ENCODE assay signal across 10 cellular contexts in genomic region chr19:10662384-10663251, GRCh38. TPM values are rescaled to one million over a fixed set of nuclear protein-coding genes. Genes with fewer than 3 reads are reported as not detected.
DNase-seq lines count a peak whose midpoint lies in the region; ATAC-seq and TF ChIP-seq lines count a peak whose summit lies in the region.
"Had no signal": no experiment of that assay in that cellular context is flagged by ENCODE, and none has a peak within 500 bp of the region (broad histone marks: within the 10 kb centered on the region; RNA-seq: fewer than 3 reads in every experiment).

No MANE protein-coding gene starts in this region.

- H4K5ac ChIP-seq in IMR-90 (ENCODE audit: low read depth, low read length), result no peak overlapping the region

- H2BK5ac ChIP-seq in IMR-90 (ENCODE audit: low read depth, low read length, poor library complexity, severe bottlenecking), result no peak overlapping the region

- no peak overlapping the region for H2BK20ac ChIP-seq in IMR-90 (ENCODE audit: low read depth, low read length)

- no peak for DNase-seq in CD14-positive monocyte (ENCODE audit: low spot score)
- peak; percentile 37 for DNase-seq in IMR-90
- DNase-seq in amniotic epithelial cell (ENCODE audit: low read depth), result peak; percentile 45
- DNase-seq in natural killer cell, result no peak
- no peak for DNase-seq in HUDEP-2 (lab: John Stamatoyannopoulos, UW; ENCODE audit: unreplicated experiment in 76 of 76)
- no peak for DNase-seq in ACHN
- no peak for DNase-seq in colonic mucosa
- DNase-seq: NCI-H1930 had no signal

- H3K4me1 ChIP-seq in IMR-90 (ENCODE audit: control insufficient read depth, insufficient read depth, low read length) (peaks cover 8% of the 10 kb centered on the region), colonic mucosa (no peaks in the 10 kb centered on the region)

- POLR2A ChIA-PET in IMR-90 (lab: Charles Lee; ENCODE audit: unreplicated experiment), result no interaction called here

- H2BK15ac ChIP-seq in IMR-90 (ENCODE audit: low read depth, low read length), result no peak overlapping the region

- no peak overlapping the region for H3K27ac ChIP-seq in IMR-90 (ENCODE audit: insufficient read depth, low read length)
- H3K27ac ChIP-seq in colonic mucosa, result no peak overlapping the region

- H3K9me3 Mint-ChIP-seq in CD14-positive monocyte (no peaks in the 10 kb centered on the region), natural killer cell (no peaks in the 10 kb centered on the region)
- H3K9me3 Mint-ChIP-seq: T-helper 1 cell treated with Interleukin-12 subunit alpha and Interleukin-12 subunit beta and Interleukin-4 antibody, amounts not matched to agents 30 μg/mL and 1 μg/mL, for 36 hours had no signal

- H3K9ac ChIP-seq in IMR-90 (ENCODE audit: low read depth, low read length) (no peak overlapping the region), colonic mucosa (ENCODE audit: low read depth in 2 of 2, low read length in 2 of 2) (no peak overlapping the region)

- H2AFZ ChIP-seq in IMR-90 (replicated peaks; ENCODE audit: low read length, poor library complexity), result no peak overlapping the region

- H3K79me1 ChIP-seq in IMR-90 (ENCODE audit: low read depth in 1 of 2, low read length in 2 of 2), result peaks cover 0 to 28% of the 10 kb centered on the region in 2 experiments; a peak in 2 of 4 replicates

- H3K27me3 Mint-ChIP-seq in CD14-positive monocyte (ENCODE audit: low read depth in 3 of 3) (no peaks in the 10 kb centered on the region), natural killer cell (ENCODE audit: low read depth in 2 of 2) (no peaks in the 10 kb centered on the region)

- H3K4me3 ChIP-seq in IMR-90 (ENCODE audit: insufficient read depth, low read depth, low read length), result no peak overlapping the region
- no peak overlapping the region for H3K4me3 ChIP-seq in colonic mucosa

- no peak for TF ChIP-seq POLR2A in IMR-90 (IDR thresholded peaks at IDR 0.05; ENCODE audit: low read depth, low read length)

- TF ChIP-seq CTCF in CD14-positive monocyte (IDR thresholded peaks at IDR 0.05) (no peak), IMR-90 (conservative IDR thresholded peaks at IDR 0.05; ENCODE audit: low read depth, low read length) (no peak), natural killer cell (IDR thresholded peaks at IDR 0.05) (no peak), colonic mucosa (IDR thresholded peaks at IDR 0.05) (no peak)

- H3K4me1 Mint-ChIP-seq in CD14-positive monocyte (peaks cover 18% of the 10 kb centered on the region), natural killer cell (peaks cover 23 to 31% of the 10 kb centered on the region in 2 donors)

- no peaks in the 10 kb centered on the region for H3K27me3 ChIP-seq in IMR-90 (ENCODE audit: control insufficient read depth, insufficient read depth, low read length)
- H3K27me3 ChIP-seq in colonic mucosa, result no peaks in the 10 kb centered on the region

- H3K9me3 ChIP-seq in IMR-90 (ENCODE audit: control insufficient read depth, insufficient read depth, low read length) (no peaks in the 10 kb centered on the region), colonic mucosa (no peaks in the 10 kb centered on the region)

- no peak overlapping the region for H2AK9ac ChIP-seq in IMR-90 (replicated peaks; ENCODE audit: low read depth, low read length, poor library complexity)

- H4K20me1 ChIP-seq in IMR-90 (ENCODE audit: insufficient read depth, low read length), result peaks cover 99% of the 10 kb centered on the region

- H3K56ac ChIP-seq in IMR-90 (ENCODE audit: extremely low read depth, insufficient read depth, low read length), result no peak overlapping the region

- TF ChIP-seq RAD21 in IMR-90 (IDR thresholded peaks at IDR 0.05; ENCODE audit: low read length), result no peak

- dilution Hi-C loops in IMR-90 (cut with HindIII; ENCODE audit: low sequenced_read_pairs, unreplicated experiment), result no loop called here

- no peak overlapping the region for H4K91ac ChIP-seq in IMR-90 (ENCODE audit: insufficient read depth, low read depth, low read length)

- no peak overlapping the region for H3K4ac ChIP-seq in IMR-90 (ENCODE audit: low read depth, low read length)

- peaks cover 8% of the 10 kb centered on the region for H3K9me1 ChIP-seq in IMR-90 (ENCODE audit: insufficient read depth, low read length)

- H3K36me3 ChIP-seq in IMR-90 (ENCODE audit: control insufficient read depth, insufficient read depth, low read length) (peaks cover 11% of the 10 kb centered on the region), colonic mucosa (no peaks in the 10 kb centered on the region)

- no peak overlapping the region for H3K4me2 ChIP-seq in IMR-90 (ENCODE audit: low read depth, low read length)

- H2AK5ac ChIP-seq in IMR-90 (ENCODE audit: low read depth, low read length), result no peak overlapping the region

- H4K8ac ChIP-seq in IMR-90 (ENCODE audit: low read depth in 2 of 2, low read length in 2 of 2), result no peak overlapping the region

- 37% methylated on average over 2 of the region's 14 CpGs; no CpG with 5 or more reads in 1 of the 2 experiments for WGBS in IMR-90 (ENCODE audit: extremely low coverage in 2 of 2, insufficient read length in 1 of 2), 2 experiments

- H3K18ac ChIP-seq in IMR-90 (ENCODE audit: low read depth, low read length), result no peak overlapping the region

- CTCF ChIA-PET in IMR-90 (lab: Yijun Ruan, JAX), result interaction anchor here (1.4 kb wide), 1 partner anchor 81 kb away, joined by 3 read pairs; no protein-coding TSS in a partner anchor

- H3K14ac ChIP-seq in IMR-90 (replicated peaks; ENCODE audit: low read depth, low read length), result no peak overlapping the region

- no peak for ATAC-seq in IMR-90 (ENCODE audit: low read depth)
- ATAC-seq in natural killer cell, result no peak
- no peak for ATAC-seq in GM19324 (IDR thresholded peaks at IDR 0.05; ENCODE audit: low FRiP score, unreplicated experiment)

- no peak overlapping the region for H2BK120ac ChIP-seq in IMR-90 (ENCODE audit: low read depth, low read length)

- no TSS peak for BruUV-seq in IMR-90 (replicated peaks; lab: Mats Ljungman, UMichigan)

- intact Hi-C loops in CD14-positive monocyte (cut with micrococcal nuclease) (loop anchor here in 1 of 2 donors (5.0 kb wide), 1 partner anchor 35 kb away; no protein-coding TSS in a partner anchor), IMR-90 (cut with micrococcal nuclease) (no loop called here), natural killer cell (cut with micrococcal nuclease) (no loop called here), colonic mucosa (cut with DNase I) (no loop called here)

- H3K36me3 Mint-ChIP-seq in CD14-positive monocyte (peaks cover 14 to 52% of the 10 kb centered on the region in 2 donors), natural killer cell (no peaks in the 10 kb centered on the region)

- H3K4me3 Mint-ChIP-seq in CD14-positive monocyte, result no peak overlapping the region
- H3K4me3 Mint-ChIP-seq in natural killer cell, result no peak overlapping the region
- H3K4me3 Mint-ChIP-seq: T-helper 1 cell treated with Interleukin-12 subunit alpha and Interleukin-12 subunit beta and Interleukin-4 antibody, amounts not matched to agents 30 μg/mL and 1 μg/mL, for 36 hours had no signal

- in situ Hi-C loops in IMR-90 (cut with MboI; ENCODE audit: low sequenced_read_pairs), result no loop called here
- in situ Hi-C loops in ACHN (cut with HindIII; ENCODE audit: low pct_ligation_motif_present, low pct_unique_long_range_greater_than_20kb, low sequenced_read_pairs), result no loop called here

- no peak overlapping the region for H3K23ac ChIP-seq in IMR-90 (ENCODE audit: low read depth, low read length)

- peak overlapping the region in 4 of 7 donors; percentile 17 to 45 (median 30) for H3K27ac Mint-ChIP-seq in CD14-positive monocyte
- peak overlapping the region; percentile 67 to 72 for H3K27ac Mint-ChIP-seq in natural killer cell
- H3K27ac Mint-ChIP-seq: T-helper 1 cell treated with Interleukin-12 subunit alpha and Interleukin-12 subunit beta and Interleukin-4 antibody, amounts not matched to agents 30 μg/mL and 1 μg/mL, for 36 hours had no signal

TF ChIP-seq in IMR-90, 13 proteins besides CTCF, POLR2A, EP300 and RAD21 (continues in another document):
- TF ChIP-seq USF2 (IDR thresholded peaks at IDR 0.05; ENCODE audit: low read depth, low read length) (no peak), SMC3 (IDR thresholded peaks at IDR 0.05; ENCODE audit: low read depth, low read length) (no peak), MAFK (IDR thresholded peaks at IDR 0.05; ENCODE audit: low read depth, low read length) (no peak)

RNA-seq across cellular contexts. Expression of gene ILF3, which starts 8.5 kb away (rescaled TPM):
- polyA plus RNA-seq in CD14-positive monocyte (10 to 100 TPM; 34.4 to 48.1 TPM), IMR-90 (2012; rRNA removed) (155 and 166 TPM in 2 replicates)
- total RNA-seq in IMR-90 (2012; rRNA removed) (95.3 and 120 TPM in 2 replicates), natural killer cell (100 to 1,000 TPM; 329 to 365 (median 332) TPM), colonic mucosa (100 to 1,000 TPM; 143 to 271 TPM)
- 86.0 and 97.7 TPM in 2 replicates for polyA plus RNA-seq in IMR-90 (2012; cell fraction: cytosol; rRNA removed)
- polyA plus RNA-seq in IMR-90 (2012; cell fraction: nucleus; rRNA removed; ENCODE audit: low replicate concordance), result 521 and 599 TPM in 2 replicates

RNA-seq across cellular contexts. Expression of gene SLC44A2, which starts 37.3 kb away (rescaled TPM):
- polyA plus RNA-seq in CD14-positive monocyte, result 10 to 100 TPM; 43.5 to 95.9 TPM
- 25.8 and 28.5 TPM in 2 replicates for total RNA-seq in IMR-90 (2012; rRNA removed)
- polyA plus RNA-seq in IMR-90 (2012; rRNA removed), result 62.1 and 62.9 TPM in 2 replicates
- 44.2 and 47.4 TPM in 2 replicates for polyA plus RNA-seq in IMR-90 (2012; cell fraction: cytosol; rRNA removed)
- polyA plus RNA-seq in IMR-90 (2012; cell fraction: nucleus; rRNA removed; ENCODE audit: low replicate concordance), result 90.2 and 94.3 TPM in 2 replicates
- 100 to 1,000 TPM; 231 to 306 (median 279) TPM for total RNA-seq in natural killer cell
- total RNA-seq in colonic mucosa, result 100 to 1,000 TPM in 1 of 2 donors, 10 to 100 TPM in 1; 87.1 to 137 TPM

RNA-seq across cellular contexts. Expression of gene QTRT1, which starts 38.6 kb away (rescaled TPM):
- 10 to 100 TPM in 1 of 2 donors, 1 to 10 TPM in 1; 9.9 to 12.3 TPM for polyA plus RNA-seq in CD14-positive monocyte
- 18.6 and 19.9 TPM in 2 replicates for total RNA-seq in IMR-90 (2012; rRNA removed)
- 51.8 and 63.3 TPM in 2 replicates for polyA plus RNA-seq in IMR-90 (2012; rRNA removed)
- polyA plus RNA-seq in IMR-90 (2012; cell fraction: cytosol; rRNA removed), result 65.6 and 65.8 TPM in 2 replicates
- polyA plus RNA-seq in IMR-90 (2012; cell fraction: nucleus; rRNA removed; ENCODE audit: low replicate concordance), result 180 and 458 TPM in 2 replicates
- 10 to 100 TPM; 29.0 to 37.5 (median 29.9) TPM for total RNA-seq in natural killer cell
- 10 to 100 TPM; 74.9 to 94.1 TPM for total RNA-seq in colonic mucosa

RNA-seq across cellular contexts. Expression of gene DNM2, which starts 55.3 kb away (rescaled TPM):
- polyA plus RNA-seq in CD14-positive monocyte, result 10 to 100 TPM; 53.0 to 69.5 TPM
- total RNA-seq in IMR-90 (2012; rRNA removed), result 55.0 and 55.6 TPM in 2 replicates
- polyA plus RNA-seq in IMR-90 (2012; rRNA removed), result 74.2 and 74.6 TPM in 2 replicates
- polyA plus RNA-seq in IMR-90 (2012; cell fraction: cytosol; rRNA removed), result 26.6 and 50.4 TPM in 2 replicates
- 194 and 239 TPM in 2 replicates for polyA plus RNA-seq in IMR-90 (2012; cell fraction: nucleus; rRNA removed; ENCODE audit: low replicate concordance)
- total RNA-seq in natural killer cell, result 100 to 1,000 TPM; 419 to 491 (median 428) TPM
- total RNA-seq in colonic mucosa, result 100 to 1,000 TPM; 450 to 461 TPM

Comparison
In these comparisons a context has a peak if more than half of its experiments do, and no peak if none do; other contexts are left out.
1. DNase-seq: peak in IMR-90 (single experiment) and amniotic epithelial cell (single experiment); none in CD14-positive monocyte (single experiment), natural killer cell (single experiment), HUDEP-2 (0 of 76), ACHN (single experiment) and colonic mucosa (single experiment).